16 cellular contexts compared by ENCODE assay signal in the genomic region with DNA sequence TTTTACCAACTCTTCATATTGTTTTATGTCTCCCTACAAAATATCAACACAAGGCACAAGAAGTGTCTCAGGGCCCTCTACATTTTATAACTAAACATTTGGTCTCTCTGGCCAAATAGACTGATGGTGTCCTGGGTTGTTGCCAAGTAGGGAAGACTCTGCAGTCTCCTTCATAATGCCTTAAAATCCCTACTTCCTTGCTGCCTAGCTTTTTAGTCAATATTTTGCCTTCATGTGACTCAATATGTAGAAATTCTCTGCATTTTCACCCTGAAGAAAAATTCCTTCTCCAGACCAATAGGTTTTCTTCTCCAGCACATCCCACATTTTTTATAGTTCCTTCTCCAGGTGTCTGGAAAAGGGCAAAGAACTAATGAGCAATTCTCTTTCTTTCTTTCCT.
DNase-seq lines count a peak whose midpoint lies in the region; ATAC-seq, FAIRE-seq and TF ChIP-seq lines count a peak whose summit lies in the region.
"Had no signal": no experiment of that assay in that cellular context is flagged by ENCODE, and none has a peak within 500 bp of the region (broad histone marks: within the 10 kb centered on the region; RNA-seq: fewer than 3 reads in every experiment).

No MANE protein-coding gene starts in this region.

- no peak overlapping the region for H3K4me3 ChIP-seq in A673 (ENCODE audit: low read depth, low read length, poor library complexity, severe bottlenecking)
- no peak overlapping the region for H3K4me3 ChIP-seq in IMR-90 (ENCODE audit: insufficient read depth, low read depth, low read length)
- H3K4me3 ChIP-seq in astrocyte (ENCODE audit: insufficient read depth, low read depth, low read length): no peak overlapping the region
- H3K4me3 ChIP-seq in keratinocyte (ENCODE audit: control insufficient read depth in 2 of 3, extremely low read depth in 1 of 3, insufficient read depth in 2 of 3, low read depth in 1 of 3, low read length in 3 of 3): no peak overlapping the region
- H3K4me3 ChIP-seq in upper lobe of left lung: no peak overlapping the region
- H3K4me3 ChIP-seq: lower lobe of right lung, thyroid gland had no signal

- H3K27me3 Mint-ChIP-seq in astrocyte (ENCODE audit: low read depth, unreplicated experiment): no peaks in the 10 kb centered on the region

- peaks cover 48 to 90% of the 10 kb centered on the region in 2 experiments for H3K79me1 ChIP-seq in IMR-90 (ENCODE audit: low read depth in 1 of 2, low read length in 2 of 2)

- no peak overlapping the region for H4K8ac ChIP-seq in IMR-90 (ENCODE audit: low read depth in 2 of 2, low read length in 2 of 2)

- CTCF ChIA-PET in A673 (lab: Charles Lee): no interaction called here
- CTCF ChIA-PET in IMR-90 (lab: Yijun Ruan, JAX): no interaction called here

- dilution Hi-C loops in IMR-90 (cut with HindIII; ENCODE audit: low sequenced_read_pairs, unreplicated experiment) (no loop called here), keratinocyte (cut with MboI; ENCODE audit: extremely low pct_ligation_motif_present, low sequenced_read_pairs) (no loop called here)

- TF ChIP-seq EP300 in upper lobe of left lung (IDR thresholded peaks at IDR 0.05): no peak

- H3K9me1 ChIP-seq in IMR-90 (ENCODE audit: insufficient read depth, low read length) (peaks cover 29% of the 10 kb centered on the region), keratinocyte (ENCODE audit: control insufficient read depth, extremely low read depth, insufficient read depth, low read length) (peaks cover 2% of the 10 kb centered on the region)

- H3K4ac ChIP-seq in IMR-90 (ENCODE audit: low read depth, low read length): no peak overlapping the region

- peaks cover 86% of the 10 kb centered on the region for H3K4me1 Mint-ChIP-seq in astrocyte (ENCODE audit: low read depth, unreplicated experiment)

- H2AK9ac ChIP-seq in IMR-90 (replicated peaks; ENCODE audit: low read depth, low read length, poor library complexity): no peak overlapping the region

- no peak overlapping the region for H3K9ac ChIP-seq in IMR-90 (ENCODE audit: low read depth, low read length)
- no peak overlapping the region for H3K9ac ChIP-seq in astrocyte (ENCODE audit: low read length)
- H3K9ac ChIP-seq in keratinocyte (ENCODE audit: control insufficient read depth, extremely low read depth, insufficient read depth, low read length): no peak overlapping the region

- H3K4me2 ChIP-seq in IMR-90 (ENCODE audit: low read depth, low read length) (no peak overlapping the region), astrocyte (ENCODE audit: low read length) (peak overlapping the region; percentile 48), keratinocyte (ENCODE audit: control insufficient read depth, extremely low read depth, insufficient read depth, low read depth, low read length) (peak overlapping the region; percentile 67)

- POLR2A ChIA-PET in A673 (lab: Charles Lee; ENCODE audit: low non-redundant PET) (no interaction called here), IMR-90 (lab: Charles Lee; ENCODE audit: unreplicated experiment) (no interaction called here)

- peaks cover 94% of the 10 kb centered on the region for H3K79me2 ChIP-seq in astrocyte (ENCODE audit: insufficient read depth, low read length)
- H3K79me2 ChIP-seq in keratinocyte (ENCODE audit: control insufficient read depth, insufficient read depth, low read length): peaks cover 85% of the 10 kb centered on the region

- H4K20me1 ChIP-seq in IMR-90 (ENCODE audit: insufficient read depth, low read length) (peaks cover 60% of the 10 kb centered on the region), astrocyte (ENCODE audit: insufficient read depth, low read length) (peaks cover 30% of the 10 kb centered on the region), keratinocyte (ENCODE audit: control insufficient read depth, extremely low read depth, insufficient read depth, low read length) (no peaks in the 10 kb centered on the region)

- no TSS peak for BruUV-seq in A673 (replicated peaks; lab: Mats Ljungman, UMichigan)
- BruUV-seq in IMR-90 (replicated peaks; lab: Mats Ljungman, UMichigan): no TSS peak

- H3K9me3 ChIP-seq in A673 (ENCODE audit: low read depth, low read length, poor library complexity, severe bottlenecking) (no peaks in the 10 kb centered on the region), IMR-90 (ENCODE audit: control insufficient read depth, insufficient read depth, low read length) (no peaks in the 10 kb centered on the region), astrocyte (ENCODE audit: insufficient read depth, low read depth, low read length) (no peaks in the 10 kb centered on the region), keratinocyte (ENCODE audit: control insufficient read depth, low read depth, low read length) (no peaks in the 10 kb centered on the region), upper lobe of left lung (no peaks in the 10 kb centered on the region)
- H3K9me3 ChIP-seq: lower lobe of right lung, thyroid gland had no signal

- peak overlapping the region; percentile 89 for H3K27ac Mint-ChIP-seq in astrocyte (ENCODE audit: unreplicated experiment)
- H3K27ac Mint-ChIP-seq: activated naive CD8-positive, alpha-beta T cell treated with anti-CD3 and anti-CD28 coated beads, Interleukin-2, amount 50 U/mL, for 24 hours had no signal

- no peak overlapping the region for H3K18ac ChIP-seq in IMR-90 (ENCODE audit: low read depth, low read length)

- H4K5ac ChIP-seq in IMR-90 (ENCODE audit: low read depth, low read length): no peak overlapping the region

- peak overlapping the region; percentile 43 for H2BK5ac ChIP-seq in IMR-90 (ENCODE audit: low read depth, low read length, poor library complexity, severe bottlenecking)

- H3K4me3 Mint-ChIP-seq in astrocyte (ENCODE audit: unreplicated experiment): peak overlapping the region; percentile 42
- H3K4me3 Mint-ChIP-seq: activated naive CD8-positive, alpha-beta T cell treated with anti-CD3 and anti-CD28 coated beads, Interleukin-2, amount 50 U/mL, for 24 hours had no signal

- intact Hi-C loops in A673 (cut with micrococcal nuclease; ENCODE audit: unreplicated experiment) (no loop called here), IMR-90 (cut with micrococcal nuclease) (no loop called here)

- no peak overlapping the region for H2BK15ac ChIP-seq in IMR-90 (ENCODE audit: low read depth, low read length)

- no peak overlapping the region for H3K56ac ChIP-seq in IMR-90 (ENCODE audit: extremely low read depth, insufficient read depth, low read length)

- H3K4me1 ChIP-seq in A673 (ENCODE audit: insufficient read depth, low read length, poor library complexity, severe bottlenecking): peaks cover 48% of the 10 kb centered on the region
- peaks cover 30% of the 10 kb centered on the region for H3K4me1 ChIP-seq in IMR-90 (ENCODE audit: control insufficient read depth, insufficient read depth, low read length)
- H3K4me1 ChIP-seq in astrocyte (ENCODE audit: insufficient read depth, low read length): peaks cover 86% of the 10 kb centered on the region
- H3K4me1 ChIP-seq in keratinocyte (ENCODE audit: control insufficient read depth, extremely low read depth, insufficient read depth, low read length): peaks cover 57% of the 10 kb centered on the region
- peaks cover 0 to 22% (median 13%) of the 10 kb centered on the region in 4 donors for H3K4me1 ChIP-seq in upper lobe of left lung

- H3K36me3 ChIP-seq in A673 (ENCODE audit: insufficient read depth, low read length, poor library complexity, severe bottlenecking) (no peaks in the 10 kb centered on the region), IMR-90 (ENCODE audit: control insufficient read depth, insufficient read depth, low read length) (no peaks in the 10 kb centered on the region), astrocyte (ENCODE audit: insufficient read depth, low read length) (peaks cover 3% of the 10 kb centered on the region), keratinocyte (ENCODE audit: control insufficient read depth in 2 of 2, extremely low read depth in 1 of 2, insufficient read depth in 2 of 2, low read length in 2 of 2) (peaks cover 2 to 6% of the 10 kb centered on the region in 2 experiments), upper lobe of left lung (no peaks in the 10 kb centered on the region)
- H3K36me3 ChIP-seq: lower lobe of right lung, thyroid gland had no signal

- H2AFZ ChIP-seq in IMR-90 (replicated peaks; ENCODE audit: low read length, poor library complexity) (no peak overlapping the region), astrocyte (ENCODE audit: low read depth, low read length) (no peak overlapping the region), keratinocyte (ENCODE audit: control insufficient read depth, low read length) (no peak overlapping the region)

- no peak overlapping the region for H3K14ac ChIP-seq in IMR-90 (replicated peaks; ENCODE audit: low read depth, low read length)

- no peak overlapping the region for H2AK5ac ChIP-seq in IMR-90 (ENCODE audit: low read depth, low read length)

- no peak overlapping the region for H2BK120ac ChIP-seq in IMR-90 (ENCODE audit: low read depth, low read length)

- TF ChIP-seq RAD21 in IMR-90 (IDR thresholded peaks at IDR 0.05; ENCODE audit: low read length): no peak

- H3K23ac ChIP-seq in IMR-90 (ENCODE audit: low read depth, low read length): no peak overlapping the region

- no peaks in the 10 kb centered on the region for H3K9me3 Mint-ChIP-seq in astrocyte (ENCODE audit: unreplicated experiment)
- H3K9me3 Mint-ChIP-seq: activated naive CD8-positive, alpha-beta T cell treated with anti-CD3 and anti-CD28 coated beads, Interleukin-2, amount 50 U/mL, for 24 hours had no signal

- DNase-seq in A673 (ENCODE audit: low spot score) (peak; percentile 31), IMR-90 (peak; percentile 80), astrocyte (ENCODE audit: low read depth) (peak; percentile 80), keratinocyte (ENCODE audit: low read depth, low spot score) (no peak), NCI-H510A (lab: John Stamatoyannopoulos, UW) (no peak), islet precursor cell (no peak), upper lobe of left lung (no peak), SW 1271 (lab: John Stamatoyannopoulos, UW) (no peak)
- DNase-seq: activated CD4-positive, alpha-beta T cell treated with anti-CD3 and anti-CD28 coated beads for 1 hour; activated naive CD8-positive, alpha-beta T cell treated with anti-CD3 and anti-CD28 coated beads, Interleukin-2, amount 50 U/mL, for 24 hours; activated T-cell treated with anti-CD3 and anti-CD28 coated beads for 4 hours; DND-41; lower lobe of right lung; small intestine; thyroid gland had no signal

- H4K91ac ChIP-seq in IMR-90 (ENCODE audit: insufficient read depth, low read depth, low read length): no peak overlapping the region

- TF ChIP-seq POLR2A in IMR-90 (IDR thresholded peaks at IDR 0.05; ENCODE audit: low read depth, low read length) (no peak), upper lobe of left lung (IDR thresholded peaks at IDR 0.05) (no peak)

- H3K36me3 Mint-ChIP-seq in astrocyte (ENCODE audit: low read depth, unreplicated experiment): no peaks in the 10 kb centered on the region

- no peak overlapping the region for H2BK20ac ChIP-seq in IMR-90 (ENCODE audit: low read depth, low read length)

- FAIRE-seq in astrocyte (lab: Jason Lieb, UNC): peak; percentile 29
- no peak for FAIRE-seq in keratinocyte (lab: Jason Lieb, UNC)
- FAIRE-seq: small intestine had no signal

- peak; percentile 42 for ATAC-seq in IMR-90 (ENCODE audit: low read depth)
- ATAC-seq in upper lobe of left lung (ENCODE audit: low FRiP score in 2 of 2): no peak
- ATAC-seq: activated naive CD8-positive, alpha-beta T cell treated with anti-CD3 and anti-CD28 coated beads, Interleukin-2, amount 50 U/mL, for 24 hours; lower lobe of right lung had no signal

- no peak for TF ChIP-seq CTCF in A673 (conservative IDR thresholded peaks at IDR 0.05; ENCODE audit: low read depth, low read length)
- TF ChIP-seq CTCF in IMR-90 (conservative IDR thresholded peaks at IDR 0.05; ENCODE audit: low read depth, low read length): no peak
- TF ChIP-seq CTCF in astrocyte (IDR thresholded peaks at IDR 0.05; ENCODE audit: insufficient read depth, low read depth, low read length): no peak
- TF ChIP-seq CTCF in keratinocyte (optimal IDR thresholded peaks at IDR 0.05 in 1 of 3, IDR thresholded peaks at IDR 0.05 in 1 of 3, conservative IDR thresholded peaks at IDR 0.05 in 1 of 3; ENCODE audit: extremely low read depth in 1 of 3, insufficient read depth in 2 of 3, low read length in 3 of 3): no peak
- TF ChIP-seq CTCF in upper lobe of left lung (IDR thresholded peaks at IDR 0.05): no peak

- H3K27ac ChIP-seq in A673 (ENCODE audit: low read depth, low read length, poor library complexity, severe bottlenecking): no peak overlapping the region
- H3K27ac ChIP-seq in IMR-90 (ENCODE audit: insufficient read depth, low read length): no peak overlapping the region
- H3K27ac ChIP-seq in astrocyte (ENCODE audit: low read depth, low read length): peak overlapping the region; percentile 59
- peak overlapping the region; percentile 42 for H3K27ac ChIP-seq in keratinocyte (ENCODE audit: control insufficient read depth, insufficient read depth, low read length)
- no peak overlapping the region for H3K27ac ChIP-seq in upper lobe of left lung
- H3K27ac ChIP-seq: HL-60, lower lobe of right lung, thyroid gland had no signal

- H3K27me3 ChIP-seq in A673 (replicated peaks; ENCODE audit: insufficient read depth, low read depth, low read length, poor library complexity) (no peaks in the 10 kb centered on the region), IMR-90 (ENCODE audit: control insufficient read depth, insufficient read depth, low read length) (no peaks in the 10 kb centered on the region), astrocyte (ENCODE audit: insufficient read depth, low read length) (no peaks in the 10 kb centered on the region), keratinocyte (ENCODE audit: control insufficient read depth, extremely low read depth, insufficient read depth, low read length) (no peaks in the 10 kb centered on the region), upper lobe of left lung (no peaks in the 10 kb centered on the region)
- H3K27me3 ChIP-seq: thyroid gland had no signal

- in situ Hi-C loops in IMR-90 (cut with MboI; ENCODE audit: low sequenced_read_pairs): no loop called here

Comparison
In these comparisons a context has a peak if more than half of its experiments do, and no peak if none do; other contexts are left out.
1. DNase-seq: peak in A673 (single experiment), IMR-90 (single experiment) and astrocyte (single experiment); none in keratinocyte (single experiment), NCI-H510A (single experiment), islet precursor cell (single experiment), upper lobe of left lung (0 of 2) and SW 1271 (0 of 2).
2. H3K27ac ChIP-seq: peak in astrocyte (single experiment) and keratinocyte (single experiment); none in A673 (single experiment), IMR-90 (single experiment) and upper lobe of left lung (0 of 4).